Comparison of ENCODE assay signal across 9 cellular contexts in the genomic region with DNA sequence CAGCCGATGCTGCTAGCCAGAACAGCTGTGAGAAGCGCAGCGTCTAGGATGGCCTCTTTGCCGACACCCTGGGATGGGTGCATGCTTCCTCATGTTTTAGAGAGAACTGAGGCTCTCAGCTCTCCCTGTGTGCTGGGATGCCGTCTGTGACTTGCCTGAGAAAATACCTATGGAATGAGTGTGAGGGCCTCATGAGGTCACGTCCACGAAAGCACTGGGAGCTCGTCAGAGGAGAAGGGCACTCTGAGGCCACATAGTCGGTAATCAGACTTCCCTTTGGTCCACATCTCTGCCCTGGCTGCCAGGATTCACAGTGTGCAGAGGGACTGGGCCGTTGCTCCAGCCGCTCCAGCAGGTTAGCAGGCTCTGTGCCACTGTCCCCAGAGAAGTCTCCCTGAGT. TPM values are rescaled to one million over a fixed set of nuclear protein-coding genes. Genes with fewer than 3 reads are reported as not detected.
DNase-seq lines count a peak whose midpoint lies in the region; ATAC-seq, FAIRE-seq and TF ChIP-seq lines count a peak whose summit lies in the region.
"Had no signal": no experiment of that assay in that cellular context is flagged by ENCODE, and none has a peak within 500 bp of the region (broad histone marks: within the 10 kb centered on the region; RNA-seq: fewer than 3 reads in every experiment).

No MANE protein-coding gene starts in this region.

- H3K27ac ChIP-seq in BLaER1 = peak overlapping the region; percentile 39; the same call in 1 of the 2 replicates
- peak overlapping the region; percentile 60 for H3K27ac ChIP-seq in RWPE1
- peak overlapping the region; percentile 94 for H3K27ac ChIP-seq in osteoblast (ENCODE audit: low read depth, low read length)
- no peak overlapping the region for H3K27ac ChIP-seq in pancreas

- WGBS in pancreas, 2 donors = 77 to 91% methylated on average over 11 of the region's 11 CpGs

- ATAC-seq in HG03095 (IDR thresholded peaks at IDR 0.05; ENCODE audit: unreplicated experiment) = no peak
- ATAC-seq in pancreas = no peak

- intact Hi-C loops in pancreas (cut with DNase I) = no loop called here

- H3K9ac ChIP-seq in BLaER1 = 0 out of 2 replicates have a peak overlapping the region, but pooled peaks have one; percentile 12

- H4K20me1 ChIP-seq in BLaER1 (peaks cover 96% of the 10 kb centered on the region), osteoblast (ENCODE audit: insufficient read depth, low read length) (peaks cover 3% of the 10 kb centered on the region)

- CTCF ChIA-PET in RWPE1 (lab: Yijun Ruan, JAX) = no interaction called here

- no peaks in the 10 kb centered on the region for H3K9me3 ChIP-seq in BLaER1
- H3K9me3 ChIP-seq in osteoblast (ENCODE audit: low read depth, low read length) = no peaks in the 10 kb centered on the region
- H3K9me3 ChIP-seq in pancreas = no peaks in the 10 kb centered on the region

- H3K4me2 ChIP-seq in BLaER1 (peak overlapping the region; percentile 67), osteoblast (ENCODE audit: insufficient read depth, low read length) (peak overlapping the region; percentile 19)

- TF ChIP-seq CTCF in RWPE1 (conservative IDR thresholded peaks at IDR 0.05; ENCODE audit: low read depth) = no peak
- no peak for TF ChIP-seq CTCF in fibroblast of mammary gland (conservative IDR thresholded peaks at IDR 0.05; ENCODE audit: control insufficient read depth, insufficient read depth, low read depth, low read length)
- no peak for TF ChIP-seq CTCF in osteoblast (IDR thresholded peaks at IDR 0.05; ENCODE audit: extremely low read depth, low read depth, low read length)
- no peak for TF ChIP-seq CTCF in pancreas (IDR thresholded peaks at IDR 0.05)

- FAIRE-seq in GM19239 (lab: Jason Lieb, UNC) (no peak), pancreas (lab: Jason Lieb, UNC) (no peak)

- DNase-seq in RWPE1 (ENCODE audit: low spot score) (peak; percentile 42), fibroblast of mammary gland (ENCODE audit: low read depth) (peak; percentile 96), osteoblast (ENCODE audit: insufficient read length, low spot score, missing footprints) (peak; percentile 95), GM19239 (ENCODE audit: insufficient read length, low spot score) (no peak), pancreas (no peak)
- no peak for DNase-seq in activated naive CD4-positive, alpha-beta T cell treated with Interleukin-2 at 50 U/mL for 16 hours
- DNase-seq: SHP77 treated with DMSO at 0.1 percent for 48 hours had no signal

- H3K36me3 ChIP-seq in BLaER1 (peaks cover 17% of the 10 kb centered on the region), osteoblast (ENCODE audit: insufficient read depth, low read length) (no peaks in the 10 kb centered on the region), pancreas (no peaks in the 10 kb centered on the region)

- H3K27me3 ChIP-seq in BLaER1 (no peaks in the 10 kb centered on the region), osteoblast (ENCODE audit: insufficient read depth, low read length) (no peaks in the 10 kb centered on the region), pancreas (no peaks in the 10 kb centered on the region)

- H2AFZ ChIP-seq in osteoblast (ENCODE audit: low read length) = no peak overlapping the region

- H3K79me2 ChIP-seq in osteoblast (ENCODE audit: insufficient read depth, low read length) = peaks cover 92% of the 10 kb centered on the region

- H3K4me3 ChIP-seq in BLaER1 (no peak overlapping the region), fibroblast of mammary gland (ENCODE audit: control insufficient read depth, low read depth, low read length) (no peak overlapping the region), osteoblast (ENCODE audit: insufficient read depth, low read length) (no peak overlapping the region), pancreas (no peak overlapping the region)

- peaks cover 70% of the 10 kb centered on the region for H3K4me1 ChIP-seq in BLaER1
- peaks cover 55% of the 10 kb centered on the region for H3K4me1 ChIP-seq in osteoblast (ENCODE audit: insufficient read depth, low read length)
- peaks cover 12 to 16% (median 16%) of the 10 kb centered on the region in 3 donors for H3K4me1 ChIP-seq in pancreas

- POLR2A ChIA-PET in RWPE1 (lab: Yijun Ruan, JAX; ENCODE audit: low non-redundant PET) = no interaction called here

RNA-seq across cellular contexts. Expression of gene MICAL3, which starts 54.6 kb away (rescaled TPM):
- total RNA-seq in osteoblast (35.1 and 39.5 TPM in 2 replicates), pancreas (10 to 100 TPM; 22.6 to 56.8 (median 28.5) TPM)
- polyA plus RNA-seq in pancreas = 10 to 100 TPM in 1 of 2 donors, 1 to 10 TPM in 1; 5.9 to 24.5 TPM

Comparison
In these comparisons a context has a peak if more than half of its experiments do, and no peak if none do; other contexts are left out.
1. H3K27ac ChIP-seq: peak in BLaER1 (single experiment), RWPE1 (single experiment) and osteoblast (single experiment); none in pancreas (0 of 4).
2. DNase-seq: peak in RWPE1 (single experiment), fibroblast of mammary gland (single experiment) and osteoblast (single experiment); none in activated naive CD4-positive, alpha-beta T cell treated with Interleukin-2 at 50 U/mL for 16 hours (single experiment), GM19239 (single experiment) and pancreas (0 of 6).